Comparison of ENCODE assay signal across 9 cellular contexts in the genomic region with DNA sequence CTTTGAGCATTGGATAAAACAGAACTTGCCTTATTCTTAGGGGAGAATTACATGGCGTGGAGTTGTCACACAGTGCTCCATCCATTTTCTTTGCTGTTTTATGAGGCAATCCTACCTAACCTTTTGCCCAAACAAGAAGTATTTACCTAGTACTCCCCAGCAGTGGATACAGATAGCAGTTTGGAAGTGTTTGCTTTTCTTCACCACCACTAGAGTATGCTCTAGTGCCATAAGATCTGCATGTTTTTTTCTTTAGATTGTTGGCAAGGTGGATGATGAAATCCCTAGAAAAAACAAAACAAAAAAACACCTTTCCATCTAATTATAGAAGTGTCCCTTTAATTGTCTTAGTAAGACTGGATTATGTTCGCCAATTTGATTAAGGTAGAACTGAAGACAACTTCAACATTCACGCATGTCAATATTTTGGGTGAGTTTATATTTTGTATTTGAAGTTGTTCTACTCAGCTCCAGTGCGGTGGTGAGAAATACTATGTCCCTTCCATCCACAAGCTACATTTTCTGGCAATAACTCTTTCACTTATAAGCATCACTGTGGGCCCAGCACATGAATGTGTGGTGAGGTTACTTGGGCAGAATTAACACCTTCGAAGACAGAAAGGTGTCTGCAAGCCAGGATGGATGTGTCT. TPM values are rescaled to one million over a fixed set of nuclear protein-coding genes. Genes with fewer than 3 reads are reported as not detected.
DNase-seq lines count a peak whose midpoint lies in the region; ATAC-seq, FAIRE-seq and TF ChIP-seq lines count a peak whose summit lies in the region.
"Had no signal": no experiment of that assay in that cellular context is flagged by ENCODE, and none has a peak within 500 bp of the region (broad histone marks: within the 10 kb centered on the region; RNA-seq: fewer than 3 reads in every experiment).

No MANE protein-coding gene starts in this region.

- TF ChIP-seq CTCF in GM12878 (IDR thresholded peaks at IDR 0.05 in 2 of 3, conservative IDR thresholded peaks at IDR 0.05 in 1 of 3; ENCODE audit: control insufficient read depth in 2 of 3, extremely low read depth in 1 of 3, insufficient read depth in 1 of 3, low read depth in 3 of 3, low read length in 3 of 3) = peak; percentile 48 to 63 (median 55); a peak in 5 of 6 replicates

- H2BK5ac ChIP-seq in mesenchymal stem cell (ENCODE audit: low read depth, low read length, poor library complexity, severe bottlenecking) = no peak overlapping the region

- POLR2A ChIA-PET in GM12878 (lab: Charles Lee) = no interaction called here

- H3K4me1 ChIP-seq in GM12878 (ENCODE audit: control insufficient read depth, insufficient read depth, low read length) = no peaks in the 10 kb centered on the region
- H3K4me1 ChIP-seq in mesenchymal stem cell (ENCODE audit: control insufficient read depth, insufficient read depth, low read depth, low read length) = no peaks in the 10 kb centered on the region
- H3K4me1 ChIP-seq: BLaER1 had no signal

- H3K27ac ChIP-seq in GM12878 (ENCODE audit: control insufficient read depth, insufficient read depth) (no peak overlapping the region), mesenchymal stem cell (ENCODE audit: low read length, poor library complexity, severe bottlenecking) (no peak overlapping the region)
- H3K27ac ChIP-seq: BLaER1 had no signal

- H3K4ac ChIP-seq in mesenchymal stem cell (ENCODE audit: low read depth in 1 of 2, low read length in 2 of 2) = no peak overlapping the region

- H3K23ac ChIP-seq in mesenchymal stem cell (ENCODE audit: low read length in 2 of 2) = no peak overlapping the region

- H2BK12ac ChIP-seq in mesenchymal stem cell (ENCODE audit: low read length in 2 of 2) = no peak overlapping the region

- FAIRE-seq in GM12878 (lab: Jason Lieb, UNC) = no peak

- no TSS peak for BruUV-seq in GM12878 (replicated peaks; lab: Mats Ljungman, UMichigan)

- no peaks in the 10 kb centered on the region for H3K9me3 ChIP-seq in GM12878 (replicated peaks; ENCODE audit: control insufficient read depth, insufficient read depth, low read length)
- H3K9me3 ChIP-seq in mesenchymal stem cell (ENCODE audit: control insufficient read depth, low read length) = no peaks in the 10 kb centered on the region
- H3K9me3 ChIP-seq: BLaER1 had no signal

- H3K36me3 ChIP-seq in GM12878 (ENCODE audit: control insufficient read depth in 2 of 2, insufficient read depth in 2 of 2, low read length in 1 of 2) = no peaks in the 10 kb centered on the region
- H3K36me3 ChIP-seq in mesenchymal stem cell (ENCODE audit: control insufficient read depth in 1 of 2, insufficient read depth in 2 of 2, low read depth in 1 of 2, low read length in 2 of 2) = no peaks in the 10 kb centered on the region
- H3K36me3 ChIP-seq: BLaER1 had no signal

- TF ChIP-seq POLR2A in GM12878 (IDR thresholded peaks at IDR 0.05; ENCODE audit: low read depth, low read length) = no peak

- H2AK5ac ChIP-seq in mesenchymal stem cell (ENCODE audit: low read length, severe bottlenecking) = no peak overlapping the region

- SMC1A ChIA-PET in GM12878 (lab: Charles Lee; ENCODE audit: uncharacterized antibody, unreplicated experiment) = interaction anchor here (1.0 kb wide), 1 partner anchor 506 kb away, joined by 3 read pairs; no protein-coding TSS in a partner anchor

- RAD21 ChIA-PET in GM12878 (lab: Charles Lee; ENCODE audit: unreplicated experiment) = no interaction called here

- H3K4me3 ChIP-seq in GM12878 (no peak overlapping the region), mesenchymal stem cell (ENCODE audit: insufficient read depth in 1 of 2, low read depth in 1 of 2, low read length in 2 of 2) (no peak overlapping the region)
- H3K4me3 ChIP-seq: BLaER1 had no signal

- no peak overlapping the region for H4K8ac ChIP-seq in mesenchymal stem cell (ENCODE audit: low read length)

- H3K79me1 ChIP-seq in mesenchymal stem cell (replicated peaks; ENCODE audit: low read length, poor library complexity, severe bottlenecking) = no peaks in the 10 kb centered on the region

- H3K79me2 ChIP-seq in GM12878 (ENCODE audit: control insufficient read depth, insufficient read depth, low read length) = no peaks in the 10 kb centered on the region

- TF ChIP-seq EP300 in GM12878 (IDR thresholded peaks at IDR 0.05; ENCODE audit: borderline replicate concordance in 1 of 2, control insufficient read depth in 1 of 2, low read depth in 2 of 2, low read length in 2 of 2) = no peak

- H3K27me3 ChIP-seq in GM12878 (replicated peaks in 1 of 2; ENCODE audit: control insufficient read depth in 2 of 2, insufficient read depth in 2 of 2, low read length in 1 of 2) (0 out of 4 replicates have a peak, but pooled peaks cover 0 to 2% of the 10 kb centered on the region in 2 experiments), mesenchymal stem cell (ENCODE audit: control insufficient read depth in 1 of 2, insufficient read depth in 1 of 2, low read length in 2 of 2) (peaks cover 36 to 60% of the 10 kb centered on the region in 2 experiments)
- H3K27me3 ChIP-seq: BLaER1 had no signal

- no peak overlapping the region for H4K91ac ChIP-seq in mesenchymal stem cell (ENCODE audit: low read length)

- intact Hi-C loops in GM12878 (cut with micrococcal nuclease; ENCODE audit: unreplicated experiment) = loop anchor here (10.0 kb wide), 3 partner anchors 309 to 629 kb away; no protein-coding TSS in a partner anchor

- H2AFZ ChIP-seq in GM12878 (ENCODE audit: control insufficient read depth, low read depth, low read length) (no peak overlapping the region), mesenchymal stem cell (ENCODE audit: low read depth, low read length) (no peak overlapping the region)

- CTCF ChIA-PET in GM12878 (lab: Yijun Ruan, JAX) = interaction anchor here (1.1 kb wide), 1 partner anchor 646 kb away, joined by 3 read pairs; no protein-coding TSS in a partner anchor

- H3K14ac ChIP-seq in mesenchymal stem cell (ENCODE audit: low read length in 2 of 2) = no peak overlapping the region

- no peak overlapping the region for H3K4me2 ChIP-seq in GM12878 (ENCODE audit: control insufficient read depth, insufficient read depth)
- no peak overlapping the region for H3K4me2 ChIP-seq in mesenchymal stem cell (ENCODE audit: low read length, poor library complexity, severe bottlenecking)
- H3K4me2 ChIP-seq: BLaER1 had no signal

- H3K9ac ChIP-seq in GM12878 (ENCODE audit: control insufficient read depth, insufficient read depth, low read length) (no peak overlapping the region), mesenchymal stem cell (ENCODE audit: low read length) (no peak overlapping the region)
- H3K9ac ChIP-seq: BLaER1 had no signal

- in situ Hi-C loops in GM12878 (cut with MboI) = loop anchor here (10.0 kb wide), 1 partner anchor 509 kb away; no protein-coding TSS in a partner anchor

- 16% methylated on average over 5 of the region's 5 CpGs for WGBS in GM12878 (ENCODE audit: insufficient coverage, insufficient replicate concordance, low lambda C conversion rate, missing lambda C conversion rate)
- 75% methylated on average over 1 of the region's 5 CpGs for WGBS in mesenchymal stem cell

- H3K18ac ChIP-seq in mesenchymal stem cell (ENCODE audit: low read depth in 1 of 2, low read length in 2 of 2) = no peak overlapping the region

- H4K20me1 ChIP-seq in GM12878 (ENCODE audit: control insufficient read depth, insufficient read depth) = no peaks in the 10 kb centered on the region
- H4K20me1 ChIP-seq: BLaER1 had no signal

- ATAC-seq in GM12878 (peak; percentile 59), HG03135 (IDR thresholded peaks at IDR 0.05; ENCODE audit: unreplicated experiment) (no peak), GM21526 (IDR thresholded peaks at IDR 0.05; ENCODE audit: low FRiP score, unreplicated experiment) (no peak)

- H2BK15ac ChIP-seq in mesenchymal stem cell (ENCODE audit: low read depth, poor library complexity, severe bottlenecking) = no peak overlapping the region

- DNase-seq in NCI-H1092 treated with DMSO at 0.1 percent for 48 hours (lab: John Stamatoyannopoulos, UW) = peak; percentile 38
- DNase-seq in NCI-H1092 (lab: John Stamatoyannopoulos, UW) = no peak
- DNase-seq in NCI-H2029 treated with DMSO at 0.1 percent for 48 hours (lab: John Stamatoyannopoulos, UW) = peak; percentile 80
- DNase-seq in GM12878 (ENCODE audit: low read depth, low spot score) = no peak
- DNase-seq in mesenchymal stem cell = peak; percentile 41
- no peak for DNase-seq in NK-92 treated with Interleukin-12 subunit alpha and Interleukin-12 subunit beta, amount 100 ng/mL, for 24 hours (lab: John Stamatoyannopoulos, UW)

- no peak overlapping the region for H2BK120ac ChIP-seq in mesenchymal stem cell (ENCODE audit: low read depth, low read length)

- TF ChIP-seq RAD21 in GM12878 (IDR thresholded peaks at IDR 0.05; ENCODE audit: insufficient read depth, low read depth, low read length) = peak; percentile 63

TF ChIP-seq in GM12878, 131 proteins besides CTCF, POLR2A, EP300 and RAD21 (continues in another document):
- TF ChIP-seq MEF2B (IDR thresholded peaks at IDR 0.05; ENCODE audit: partially characterized antibody, poor library complexity, severe bottlenecking) = no peak
- no peak for TF ChIP-seq SMAD5 (IDR thresholded peaks at IDR 0.05; ENCODE audit: low read depth)

RNA-seq across cellular contexts. Expression of a gene that starts 23.6 kb away (rescaled TPM):
- 76.7 and 88.6 TPM in 2 replicates for total RNA-seq in GM12878 (2013; cell fraction: nucleolus; rRNA removed)
- total RNA-seq in GM12878 (2014; rRNA removed) (13.5 and 14.7 TPM in 2 replicates), GM12878 (2014; rRNA removed; fragmentation: Illumina TruSeq; extraction: Trizol) (12.0 and 12.4 TPM in 2 replicates), GM12878 (2021) (12.8 and 13.4 TPM in 2 replicates)
- 4.9 TPM for polyA plus RNA-seq in GM12878 (2011; ENCODE audit: low read depth)
- polyA plus RNA-seq in GM12878 (2011; rRNA removed) (13.6 and 18.8 TPM in 2 replicates), GM12878 (2014; fragmentation: Illumina TruSeq; extraction: Trizol) (10.7 and 12.0 TPM in 2 replicates), GM12878 (2014; fragmentation: Nextera tagmentation; extraction: Ambion mirVana) (1 to 10 TPM; 3.2 to 4.0 TPM), GM12878 (2014; rRNA removed) (8.7 and 10.3 TPM in 2 replicates), GM12878 (2016; fragmentation: Nextera tagmentation; extraction: Ambion mirVana) (10 to 100 TPM in 1 of 2 experiments, 1 to 10 TPM in 1; 9.6 to 11.3 TPM)
- 6.3 and 7.4 TPM in 2 replicates for polyA plus RNA-seq in GM12878 (2011; cell fraction: cytosol; rRNA removed)
- polyA plus RNA-seq in GM12878 (2011; cell fraction: nucleus; rRNA removed) = 24.5 and 28.4 TPM in 2 replicates
- polyA plus RNA-seq in GM12878 (2012) = 4.8 and 7.1 TPM in 2 replicates
- polyA minus RNA-seq in GM12878 (2011; rRNA and poly(A)+ RNA removed) = 21.1 and 29.6 TPM in 2 replicates
- 5.1 and 7.9 TPM in 2 replicates for polyA minus RNA-seq in GM12878 (2011; cell fraction: cytosol; rRNA and poly(A)+ RNA removed)
- 65.0 and 119 TPM in 2 replicates for polyA minus RNA-seq in GM12878 (2011; cell fraction: nucleus; rRNA and poly(A)+ RNA removed)
- 15.2 TPM for polyA plus RNA-seq in mesenchymal stem cell (2013, experiment 1 of 2)
- polyA plus RNA-seq in mesenchymal stem cell (2013, experiment 2 of 2) = 16.4 TPM

Comparison
In these comparisons a context has a peak if more than half of its experiments do, and no peak if none do; other contexts are left out.
1. DNase-seq: peak in NCI-H1092 treated with DMSO at 0.1 percent for 48 hours (single experiment), NCI-H2029 treated with DMSO at 0.1 percent for 48 hours (single experiment) and mesenchymal stem cell (single experiment); none in NCI-H1092 (single experiment), GM12878 (single experiment) and NK-92 treated with Interleukin-12 subunit alpha and Interleukin-12 subunit beta, amount 100 ng/mL, for 24 hours (single experiment).